ENCODE assay signal across 29 cellular contexts in genomic region chr3:37504583-37505357, GRCh38. TPM values are rescaled to one million over a fixed set of nuclear protein-coding genes. Genes with fewer than 3 reads are reported as not detected.
A peak's percentile ranks its signal among the peaks of the same experiment; 100 is the strongest.
DNase-seq lines count a peak whose midpoint lies in the region; ATAC-seq and TF ChIP-seq lines count a peak whose summit lies in the region.
"Had no signal": no experiment of that assay in that cellular context is flagged by ENCODE, and none has a peak within 500 bp of the region (broad histone marks: within the 10 kb centered on the region; RNA-seq: fewer than 3 reads in every experiment).

No MANE protein-coding gene starts in this region.

- POLR2A ChIA-PET in HCT116 (lab: Charles Lee), result no interaction called here

- H3K4me1 ChIP-seq in HCT116 (ENCODE audit: control insufficient read depth in 1 of 2, insufficient read depth in 2 of 2, low read length in 2 of 2), result no peaks in the 10 kb centered on the region
- H3K4me1 ChIP-seq: esophagus squamous epithelium, parathyroid adenoma had no signal

- TF ChIP-seq POLR2A in HCT116 (IDR thresholded peaks at IDR 0.05; ENCODE audit: borderline replicate concordance, extremely low read depth, insufficient read depth, insufficient read length), result no peak

- ATAC-seq in HCT116, result no peak
- ATAC-seq in stimulated activated effector memory CD8-positive, alpha-beta T cell treated with anti-CD3 and anti-CD28 coated beads, Interleukin-12 subunit alpha, Interleukin-12 subunit beta, amount 100 ng/mL, for 72 hours, result peak; percentile 29
- ATAC-seq: activated CD8-positive, alpha-beta memory T cell treated with anti-CD3 and anti-CD28 coated beads, Interleukin-2, amount 10 ng/mL, durations not matched to agents 7 days and 5 days; GM23338; heart right ventricle; PC-3 had no signal

- CTCF ChIA-PET in HCT116 (lab: Charles Lee), result no interaction called here

- no peaks in the 10 kb centered on the region for H3K36me3 Mint-ChIP-seq in stimulated activated effector memory CD8-positive, alpha-beta T cell treated with anti-CD3 and anti-CD28 coated beads, Interleukin-12 subunit alpha, Interleukin-12 subunit beta, amount 100 ng/mL, for 72 hours
- H3K36me3 Mint-ChIP-seq: activated CD8-positive, alpha-beta memory T cell treated with anti-CD3 and anti-CD28 coated beads, Interleukin-2, amount 10 ng/mL, durations not matched to agents 7 days and 5 days had no signal

- H3K27ac ChIP-seq in HCT116 (ENCODE audit: low read depth, low read length), result no peak overlapping the region
- H3K27ac ChIP-seq in WERI-Rb-1, result peak overlapping the region; percentile 69
- H3K27ac ChIP-seq: dorsolateral prefrontal cortex, esophagus squamous epithelium, parathyroid adenoma, right atrium auricular region, SK-N-MC, stomach had no signal

- BruUV-seq in HCT116 (replicated peaks; lab: Mats Ljungman, UMichigan), result no TSS peak

- intact Hi-C loops in HCT116 (cut with micrococcal nuclease), result no loop called here

- H3K9me2 ChIP-seq in HCT116 (ENCODE audit: insufficient read depth), result no peaks in the 10 kb centered on the region

- H3K79me2 ChIP-seq in HCT116 (ENCODE audit: insufficient read depth, low read length), result no peaks in the 10 kb centered on the region
- H3K79me2 ChIP-seq: parathyroid adenoma had no signal

- no peak overlapping the region for H3K4me2 ChIP-seq in HCT116 (ENCODE audit: low read length)
- H3K4me2 ChIP-seq: GM23338 had no signal

- DNase-seq in HCT116 (ENCODE audit: low read depth, low spot score) (no peak), WERI-Rb-1 (peak; percentile 57), iPS-NIHi7 (ENCODE audit: extremely low spot score) (peak; percentile 19), activated gamma-delta T cell (lab: John Stamatoyannopoulos, UW) (no peak), NCI-H2171 treated with DMSO at 0.1 percent for 48 hours (lab: John Stamatoyannopoulos, UW) (no peak), putamen (ENCODE audit: low spot score) (no peak)
- DNase-seq in stimulated activated effector memory CD8-positive, alpha-beta T cell treated with anti-CD3 and anti-CD28 coated beads, Interleukin-12 subunit alpha, Interleukin-12 subunit beta, amount 100 ng/mL, for 72 hours (ENCODE audit: low spot score in 2 of 2), result no peak
- DNase-seq: activated CD8-positive, alpha-beta memory T cell treated with anti-CD3 and anti-CD28 coated beads, Interleukin-2, amount 10 ng/mL, durations not matched to agents 7 days and 5 days; activated naive CD4-positive, alpha-beta T cell treated with Interleukin-2 at 50 U/mL for 16 hours; activated T-cell treated with anti-CD3 and anti-CD28 coated beads, Interleukin-2, amount 50 U/mL, for 48 hours; C1 segment of cervical spinal cord; DMS79; dorsolateral prefrontal cortex; esophagus squamous epithelium; heart right ventricle; HFFc6; mammary epithelial cell; NCI-H1092 treated with DMSO at 0.1 percent for 48 hours; NCI-H2029; NCI-H524; PC-3; stimulated activated CD4-positive, alpha-beta T cell treated with anti-CD3 and anti-CD28 coated beads, Interleukin-2, amount 100 ng/mL, for 24 hours; stomach had no signal

- H3K9me3 ChIP-seq in HCT116 (ENCODE audit: control insufficient read depth in 1 of 2, insufficient read depth in 1 of 2, low read depth in 1 of 2, low read length in 2 of 2) (no peaks in the 10 kb centered on the region), WERI-Rb-1 (ENCODE audit: severe bottlenecking) (no peaks in the 10 kb centered on the region)
- H3K9me3 ChIP-seq: esophagus squamous epithelium, heart right ventricle, right atrium auricular region, stomach had no signal

- TF ChIP-seq CTCF in HCT116 (IDR thresholded peaks at IDR 0.05 in 2 of 3, conservative IDR thresholded peaks at IDR 0.05 in 1 of 3; ENCODE audit: borderline replicate concordance in 1 of 3, insufficient read depth in 1 of 3, low read depth in 2 of 3, low read length in 2 of 3), result no peak
- TF ChIP-seq CTCF in WERI-Rb-1 (IDR thresholded peaks at IDR 0.05; ENCODE audit: low read depth, low read length), result no peak

- no peak for TF ChIP-seq RAD21 in HCT116 (IDR thresholded peaks at IDR 0.05; ENCODE audit: low read depth)

- no peak overlapping the region for H3K4me3 ChIP-seq in HCT116 (replicated peaks in 1 of 2; ENCODE audit: low read depth in 1 of 2, low read length in 2 of 2)
- H3K4me3 ChIP-seq in WERI-Rb-1 (ENCODE audit: low read depth, low read length), result peak overlapping the region; percentile 20
- H3K4me3 ChIP-seq: dorsolateral prefrontal cortex, esophagus squamous epithelium, GM23338, heart right ventricle, right atrium auricular region, SK-N-MC, stomach had no signal

- no peak overlapping the region for H3K9ac ChIP-seq in HCT116 (ENCODE audit: low read length)
- H3K9ac ChIP-seq: parathyroid adenoma had no signal

- no peaks in the 10 kb centered on the region for H4K20me1 ChIP-seq in HCT116 (ENCODE audit: insufficient read depth)

- H2AFZ ChIP-seq in HCT116 (ENCODE audit: low read depth, low read length, poor library complexity, severe bottlenecking), result no peak overlapping the region
- H2AFZ ChIP-seq: GM23338, parathyroid adenoma had no signal

- no peaks in the 10 kb centered on the region for H3K9me3 Mint-ChIP-seq in stimulated activated effector memory CD8-positive, alpha-beta T cell treated with anti-CD3 and anti-CD28 coated beads, Interleukin-12 subunit alpha, Interleukin-12 subunit beta, amount 100 ng/mL, for 72 hours
- H3K9me3 Mint-ChIP-seq: brain, GM23338, HFFc6, neural crest cell had no signal

- H3K27ac Mint-ChIP-seq in stimulated activated effector memory CD8-positive, alpha-beta T cell treated with anti-CD3 and anti-CD28 coated beads, Interleukin-12 subunit alpha, Interleukin-12 subunit beta, amount 100 ng/mL, for 72 hours, result no peak overlapping the region
- H3K27ac Mint-ChIP-seq: activated CD8-positive, alpha-beta memory T cell treated with anti-CD3 and anti-CD28 coated beads, Interleukin-2, amount 10 ng/mL, durations not matched to agents 7 days and 5 days; GM23338; HFFc6 had no signal

- RAD21 ChIA-PET in HCT116 (lab: Charles Lee; ENCODE audit: low non-redundant PET in 1 of 2, low total read pairs in 2 of 2, uncharacterized antibody in 2 of 2, unreplicated experiment in 2 of 2), result interaction anchor here in 1 of 2 experiments (0.6 kb wide), 1 partner anchor 27 kb away, joined by 3 read pairs; no protein-coding TSS in a partner anchor

- H3K27me3 ChIP-seq in HCT116 (ENCODE audit: insufficient read depth, low read length) (peaks cover 32% of the 10 kb centered on the region), WERI-Rb-1 (ENCODE audit: insufficient read depth, low read depth, severe bottlenecking) (no peaks in the 10 kb centered on the region)
- H3K27me3 ChIP-seq: dorsolateral prefrontal cortex, esophagus squamous epithelium, heart right ventricle, right atrium auricular region, stomach had no signal

- H3K36me3 ChIP-seq in HCT116 (ENCODE audit: control insufficient read depth in 1 of 2, insufficient read depth in 2 of 2, low read length in 2 of 2) (no peaks in the 10 kb centered on the region), WERI-Rb-1 (no peaks in the 10 kb centered on the region)

- H3K4me1 Mint-ChIP-seq in stimulated activated effector memory CD8-positive, alpha-beta T cell treated with anti-CD3 and anti-CD28 coated beads, Interleukin-12 subunit alpha, Interleukin-12 subunit beta, amount 100 ng/mL, for 72 hours, result no peaks in the 10 kb centered on the region

- no peak overlapping the region for H3K4me3 Mint-ChIP-seq in stimulated activated effector memory CD8-positive, alpha-beta T cell treated with anti-CD3 and anti-CD28 coated beads, Interleukin-12 subunit alpha, Interleukin-12 subunit beta, amount 100 ng/mL, for 72 hours
- H3K4me3 Mint-ChIP-seq: activated CD8-positive, alpha-beta memory T cell treated with anti-CD3 and anti-CD28 coated beads, Interleukin-2, amount 10 ng/mL, durations not matched to agents 7 days and 5 days; brain; GM23338; HFFc6; neural crest cell had no signal

TF ChIP-seq in HCT116, 20 proteins besides CTCF, POLR2A, EP300 and RAD21:
- TF ChIP-seq ATF3 (IDR thresholded peaks at IDR 0.05), result no peak
- no peak for TF ChIP-seq JUND (IDR thresholded peaks at IDR 0.05)
- TF ChIP-seq EGR1 (IDR thresholded peaks at IDR 0.05; ENCODE audit: low read depth), result no peak
- TF ChIP-seq FOSL1 (IDR thresholded peaks at IDR 0.05; ENCODE audit: low read depth), result no peak
- peak; percentile 24 for TF ChIP-seq TCF7L2 (IDR thresholded peaks at IDR 0.05; ENCODE audit: borderline replicate concordance, extremely low read depth, insufficient read depth, insufficient read length)
- TF ChIP-seq ZBTB33 (IDR thresholded peaks at IDR 0.05; ENCODE audit: extremely low read depth, insufficient replicate concordance, low read length), result no peak
- TF ChIP-seq EZH2phosphoT487 (IDR thresholded peaks at IDR 0.05; ENCODE audit: borderline replicate concordance), result no peak
- no peak for TF ChIP-seq ZFX (IDR thresholded peaks at IDR 0.05)

RNA-seq across cellular contexts. Expression of gene ITGA9, which starts 52.8 kb away (rescaled TPM):
- 1.9 TPM for total RNA-seq in HCT116 (2021; ENCODE audit: unreplicated experiment)
- 0.20 and 0.37 TPM in 2 replicates for polyA plus RNA-seq in HCT116 (2012)
- total RNA-seq: HFFc6 had no signal

Comparison
In these comparisons a context has a peak if more than half of its experiments do, and no peak if none do; other contexts are left out.
1. DNase-seq: peak in WERI-Rb-1 (single experiment) and iPS-NIHi7 (single experiment); none in HCT116 (single experiment), stimulated activated effector memory CD8-positive, alpha-beta T cell treated with anti-CD3 and anti-CD28 coated beads, Interleukin-12 subunit alpha, Interleukin-12 subunit beta, amount 100 ng/mL, for 72 hours (0 of 2), activated gamma-delta T cell (single experiment), NCI-H2171 treated with DMSO at 0.1 percent for 48 hours (single experiment) and putamen (single experiment).